Comparison of ENCODE assay signal across 8 cellular contexts in the genomic region with DNA sequence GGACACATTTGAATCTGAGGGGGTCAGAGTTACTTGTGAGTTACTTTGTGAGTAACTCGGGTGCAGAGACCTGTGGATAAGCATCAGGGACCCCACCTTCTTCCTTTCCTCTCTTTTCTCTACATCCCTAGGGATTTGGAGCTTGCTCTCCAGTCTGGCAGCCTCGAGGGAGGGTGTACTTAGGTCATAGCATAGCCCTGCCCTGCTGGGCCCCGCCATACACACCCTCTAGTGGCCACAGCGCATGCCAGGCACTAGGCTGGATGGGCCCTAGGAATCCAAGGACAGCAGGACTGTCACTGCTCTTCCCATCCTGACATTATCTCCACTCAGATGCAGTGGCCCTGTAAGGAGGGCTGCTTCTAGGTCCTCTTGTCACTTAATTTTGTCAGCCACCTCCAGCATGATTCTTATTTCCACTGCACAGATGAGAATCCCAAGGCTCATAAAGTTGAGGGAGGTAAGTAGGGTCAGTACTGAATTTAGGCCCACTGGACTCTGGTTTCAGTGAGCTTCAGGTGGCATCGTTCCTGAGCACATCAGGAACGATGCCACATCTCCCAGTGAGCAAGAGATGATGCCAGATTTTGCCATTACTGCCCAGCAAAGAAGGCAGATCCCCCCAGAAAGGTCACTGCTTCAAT. TPM values are rescaled to one million over a fixed set of nuclear protein-coding genes. Genes with fewer than 3 reads are reported as not detected.
DNase-seq lines count a peak whose midpoint lies in the region; ATAC-seq and TF ChIP-seq lines count a peak whose summit lies in the region.

No MANE protein-coding gene starts in this region.

- in situ Hi-C loops in Panc1 (cut with HindIII; ENCODE audit: low pct_unique_long_range_greater_than_20kb, low sequenced_read_pairs) = no loop called here

- H3K36me3 Mint-ChIP-seq in mesothelial cell of epicardium = no peaks in the 10 kb centered on the region

- peak overlapping the region; percentile 62 for H3K27ac Mint-ChIP-seq in mesothelial cell of epicardium

- H3K9me3 Mint-ChIP-seq in mesothelial cell of epicardium = no peaks in the 10 kb centered on the region

- peak overlapping the region; percentile 52; the same call in 1 of the 2 replicates for H3K27ac ChIP-seq in Panc1 (ENCODE audit: low read length)

- H3K4me3 Mint-ChIP-seq in mesothelial cell of epicardium = no peak overlapping the region

- no peaks in the 10 kb centered on the region for H3K36me3 ChIP-seq in Panc1 (ENCODE audit: control insufficient read depth, insufficient read depth, low read length)

- no peaks in the 10 kb centered on the region for H3K27me3 ChIP-seq in Panc1 (ENCODE audit: control insufficient read depth, insufficient read depth, low read length)

- peaks cover 24% of the 10 kb centered on the region for H3K4me1 Mint-ChIP-seq in mesothelial cell of epicardium

- H3K4me3 ChIP-seq in Panc1 (ENCODE audit: low read depth in 2 of 2, low read length in 2 of 2) = no peak overlapping the region

- intact Hi-C loops in Panc1 (cut with micrococcal nuclease; ENCODE audit: unreplicated experiment) (loop anchor here (2.0 to 5.0 kb wide), 2 partner anchors 80 to 96 kb away; no protein-coding TSS in a partner anchor), posterior vena cava (cut with DNase I) (loop anchor here (5.0 to 10.0 kb wide), 2 partner anchors 74 to 76 kb away; no protein-coding TSS in a partner anchor)

- H3K27me3 Mint-ChIP-seq in mesothelial cell of epicardium (ENCODE audit: low read depth) = no peaks in the 10 kb centered on the region

- CTCF ChIA-PET in Panc1 (lab: Charles Lee) = interaction anchor here (0.6 to 2.7 kb wide), 4 partner anchors 18 to 84 kb away, joined by 3 to 23 read pairs (median 4); no protein-coding TSS in a partner anchor

- no TSS peak for BruUV-seq in Panc1 (replicated peaks; lab: Mats Ljungman, UMichigan)

- H3K9me3 ChIP-seq in Panc1 (ENCODE audit: control insufficient read depth, insufficient read depth, low read depth, low read length) = no peaks in the 10 kb centered on the region

- peak; percentile 74 for ATAC-seq in Panc1

- DNase-seq in CMK (ENCODE audit: low read depth) (peak; percentile 40), HCEC 1CT (peak; percentile 64), Panc1 (ENCODE audit: low read depth, low spot score) (no peak), ecto neural progenitor cell (ENCODE audit: low spot score) (peak; percentile 81), mesothelial cell of epicardium (ENCODE audit: low spot score in 2 of 2, unreplicated experiment in 2 of 2) (peak in 1 of 2 experiments; percentile 70), posterior vena cava (ENCODE audit: low spot score) (no peak), germinal center (ENCODE audit: low spot score) (no peak)
- DNase-seq in effector CD8-positive, alpha-beta T cell (lab: John Stamatoyannopoulos, UW) = no peak

- POLR2A ChIA-PET in Panc1 (lab: Charles Lee) = no interaction called here

- peaks cover 20% of the 10 kb centered on the region for H3K4me1 ChIP-seq in Panc1 (ENCODE audit: control insufficient read depth, insufficient read depth, low read length)

- TF ChIP-seq CTCF in Panc1 (IDR thresholded peaks at IDR 0.05) = peak; percentile 96
- no peak for TF ChIP-seq CTCF in mesothelial cell of epicardium (IDR thresholded peaks at IDR 0.05; ENCODE audit: unreplicated experiment)

RNA-seq across cellular contexts. Expression of gene SMAD6, which starts 3.6 kb away (rescaled TPM):
- total RNA-seq in Panc1 (2021; ENCODE audit: unreplicated experiment) = 45.9 TPM
- 52.1 TPM for polyA plus RNA-seq in Panc1 (2012; ENCODE audit: insufficient read length)
- total RNA-seq in mesothelial cell of epicardium = 164 to 176 TPM (median 176 TPM) in 3 replicates
- 10 to 100 TPM; 17.4 to 18.4 TPM for total RNA-seq in posterior vena cava

Comparison
In these comparisons a context has a peak if more than half of its experiments do, and no peak if none do; other contexts are left out.
1. DNase-seq: peak in CMK (single experiment), HCEC 1CT (single experiment) and ecto neural progenitor cell (single experiment); none in Panc1 (single experiment), posterior vena cava (single experiment), germinal center (single experiment) and effector CD8-positive, alpha-beta T cell (single experiment).